Comparison of ENCODE assay signal across 14 cellular contexts in genomic region chr7:70466725-70467364, GRCh38.
DNase-seq lines count a peak whose midpoint lies in the region; ATAC-seq and TF ChIP-seq lines count a peak whose summit lies in the region.
"Had no signal": no experiment of that assay in that cellular context is flagged by ENCODE, and none has a peak within 500 bp of the region (broad histone marks: within the 10 kb centered on the region; RNA-seq: fewer than 3 reads in every experiment).

No MANE protein-coding gene starts in this region.

- no peaks in the 10 kb centered on the region for H3K9me3 Mint-ChIP-seq in activated T-helper 1 cell treated with anti-CD3 and anti-CD28 coated beads, Interleukin-12 subunit alpha, Interleukin-12 subunit beta, Interleukin-2, Interleukin-4 antibody, amounts not matched to agents 30 ng/mL and 10 ng/mL and 1 ng/mL, durations not matched to agents 14 hours and 24 hours and 36 hours
- H3K9me3 Mint-ChIP-seq: CD14-positive monocyte; CD8-positive, alpha-beta T cell; GM23338; H9; IgD-negative memory B cell had no signal

- H3K27me3 ChIP-seq in adipocyte (replicated peaks; ENCODE audit: control insufficient read depth, insufficient read depth, low read length): no peaks in the 10 kb centered on the region

- no peak for TF ChIP-seq CTCF in epithelial cell of esophagus (IDR thresholded peaks at IDR 0.05; ENCODE audit: insufficient read depth, low read depth, low read length, missing control alignments)
- TF ChIP-seq CTCF in GM13976 (IDR thresholded peaks at IDR 0.05; ENCODE audit: borderline replicate concordance, control extremely low read depth, extremely low read depth, insufficient read depth, missing control alignments): no peak

- no peak overlapping the region for H3K9ac ChIP-seq in adipocyte (ENCODE audit: low read length)

- DNase-seq in adipocyte (ENCODE audit: low read depth) (peak; percentile 10), epithelial cell of esophagus (ENCODE audit: low read depth) (peak; percentile 23), left colon (no peak), AG08396 (ENCODE audit: low spot score) (no peak), GM13976 (ENCODE audit: low spot score) (no peak)
- no peak for DNase-seq in activated T-helper 1 cell treated with anti-CD3 and anti-CD28 coated beads, Interleukin-12 subunit alpha, Interleukin-12 subunit beta, Interleukin-2, Interleukin-4 antibody, amounts not matched to agents 30 ng/mL and 10 ng/mL and 1 ng/mL, durations not matched to agents 14 hours and 24 hours and 36 hours (ENCODE audit: low spot score)
- DNase-seq: CD8-positive, alpha-beta T cell; DMS53; H9 had no signal

- H3K4me3 ChIP-seq in adipocyte (ENCODE audit: low read length) (no peak overlapping the region), epithelial cell of esophagus (ENCODE audit: low read length) (no peak overlapping the region)
- H3K4me3 ChIP-seq: A549, GM23338 had no signal

- H3K36me3 Mint-ChIP-seq in activated T-helper 1 cell treated with anti-CD3 and anti-CD28 coated beads, Interleukin-12 subunit alpha, Interleukin-12 subunit beta, Interleukin-2, Interleukin-4 antibody, amounts not matched to agents 30 ng/mL and 10 ng/mL and 1 ng/mL, durations not matched to agents 14 hours and 24 hours and 36 hours (ENCODE audit: low read depth): no peaks in the 10 kb centered on the region
- H3K36me3 Mint-ChIP-seq: CD14-positive monocyte; CD8-positive, alpha-beta T cell had no signal

- H3K9me3 ChIP-seq in adipocyte (ENCODE audit: control insufficient read depth, low read length): no peaks in the 10 kb centered on the region
- H3K9me3 ChIP-seq: A549 had no signal

- H3K27me3 Mint-ChIP-seq in activated T-helper 1 cell treated with anti-CD3 and anti-CD28 coated beads, Interleukin-12 subunit alpha, Interleukin-12 subunit beta, Interleukin-2, Interleukin-4 antibody, amounts not matched to agents 30 ng/mL and 10 ng/mL and 1 ng/mL, durations not matched to agents 14 hours and 24 hours and 36 hours (ENCODE audit: insufficient read depth): no peaks in the 10 kb centered on the region
- H3K27me3 Mint-ChIP-seq: IgD-negative memory B cell had no signal

- no peak overlapping the region for H3K27ac Mint-ChIP-seq in activated T-helper 1 cell treated with anti-CD3 and anti-CD28 coated beads, Interleukin-12 subunit alpha, Interleukin-12 subunit beta, Interleukin-2, Interleukin-4 antibody, amounts not matched to agents 30 ng/mL and 10 ng/mL and 1 ng/mL, durations not matched to agents 14 hours and 24 hours and 36 hours
- H3K27ac Mint-ChIP-seq: CD14-positive monocyte; CD8-positive, alpha-beta T cell; GM23338; H9; IgD-negative memory B cell had no signal

- no peaks in the 10 kb centered on the region for H3K4me1 ChIP-seq in adipocyte (ENCODE audit: control insufficient read depth, insufficient read depth, low read length)

- intact Hi-C loops in left colon (cut with DNase I, micrococcal nuclease): no loop called here
- intact Hi-C loops in activated T-helper 1 cell treated with anti-CD3 and anti-CD28 coated beads, Interleukin-12 subunit alpha, Interleukin-12 subunit beta, Interleukin-2, Interleukin-4 antibody, amounts not matched to agents 30 ng/mL and 10 ng/mL and 1 ng/mL, durations not matched to agents 14 hours and 24 hours and 36 hours (cut with micrococcal nuclease): no loop called here

- in situ Hi-C loops in GM13976 (cut with MboI; ENCODE audit: low sequenced_read_pairs, unreplicated experiment): no loop called here

- no peaks in the 10 kb centered on the region for H3K36me3 ChIP-seq in adipocyte (ENCODE audit: control insufficient read depth, insufficient read depth, low read length, severe bottlenecking)

- peak; percentile 79 for ATAC-seq in left colon
- no peak for ATAC-seq in HG02981 (IDR thresholded peaks at IDR 0.05; ENCODE audit: unreplicated experiment)
- ATAC-seq: A549; CD8-positive, alpha-beta T cell; GM23338 had no signal

- H3K4me3 Mint-ChIP-seq in activated T-helper 1 cell treated with anti-CD3 and anti-CD28 coated beads, Interleukin-12 subunit alpha, Interleukin-12 subunit beta, Interleukin-2, Interleukin-4 antibody, amounts not matched to agents 30 ng/mL and 10 ng/mL and 1 ng/mL, durations not matched to agents 14 hours and 24 hours and 36 hours: no peak overlapping the region
- H3K4me3 Mint-ChIP-seq: CD14-positive monocyte; CD8-positive, alpha-beta T cell; GM23338; H9; IgD-negative memory B cell had no signal

- no peaks in the 10 kb centered on the region for H3K4me1 Mint-ChIP-seq in activated T-helper 1 cell treated with anti-CD3 and anti-CD28 coated beads, Interleukin-12 subunit alpha, Interleukin-12 subunit beta, Interleukin-2, Interleukin-4 antibody, amounts not matched to agents 30 ng/mL and 10 ng/mL and 1 ng/mL, durations not matched to agents 14 hours and 24 hours and 36 hours (ENCODE audit: low read depth)
- H3K4me1 Mint-ChIP-seq: CD14-positive monocyte, GM23338, IgD-negative memory B cell had no signal

Comparison
In these comparisons a context has a peak if more than half of its experiments do, and no peak if none do; other contexts are left out.
1. DNase-seq: peak in adipocyte (single experiment) and epithelial cell of esophagus (single experiment); none in left colon (0 of 2), AG08396 (single experiment), activated T-helper 1 cell treated with anti-CD3 and anti-CD28 coated beads, Interleukin-12 subunit alpha, Interleukin-12 subunit beta, Interleukin-2, Interleukin-4 antibody, amounts not matched to agents 30 ng/mL and 10 ng/mL and 1 ng/mL, durations not matched to agents 14 hours and 24 hours and 36 hours (single experiment) and GM13976 (single experiment).